Comparison of ENCODE assay signal across 24 cellular contexts in genomic region chr17:4513113-4514032, GRCh38. TPM values are rescaled to one million over a fixed set of nuclear protein-coding genes. Genes with fewer than 3 reads are reported as not detected.
DNase-seq lines count a peak whose midpoint lies in the region; ATAC-seq, FAIRE-seq and TF ChIP-seq lines count a peak whose summit lies in the region.
"Had no signal": no experiment of that assay in that cellular context is flagged by ENCODE, and none has a peak within 500 bp of the region (broad histone marks: within the 10 kb centered on the region; RNA-seq: fewer than 3 reads in every experiment).

No MANE protein-coding gene starts in this region.

- H2BK120ac ChIP-seq in trophoblast cell (ENCODE audit: insufficient read depth, low read length, poor library complexity) = peak overlapping the region; percentile 90

- no peaks in the 10 kb centered on the region for H3K4me1 ChIP-seq in A549
- peaks cover 15% of the 10 kb centered on the region for H3K4me1 ChIP-seq in PC-3 (ENCODE audit: insufficient read depth, low read length)
- peaks cover 64 to 68% of the 10 kb centered on the region in 2 experiments for H3K4me1 ChIP-seq in trophoblast cell (ENCODE audit: control insufficient read depth in 1 of 2, insufficient read depth in 2 of 2, low read length in 2 of 2)

- DNase-seq in A549 (ENCODE audit: low read depth in 1 of 2, low spot score in 1 of 2) = no peak
- peak; percentile 19 for DNase-seq in PC-3
- peak; percentile 28 for DNase-seq in fibroblast of pulmonary artery (ENCODE audit: low read depth)
- DNase-seq in trophoblast cell = peak; percentile 57 to 86
- no peak for DNase-seq in mesenteric fat pad (ENCODE audit: low spot score)
- DNase-seq in SW 1271 (lab: John Stamatoyannopoulos, UW) = no peak
- DNase-seq in NCI-H345 treated with DMSO at 0.1 percent for 48 hours (lab: John Stamatoyannopoulos, UW; ENCODE audit: unreplicated experiment) = no peak
- DNase-seq in GF-D8 (lab: John Stamatoyannopoulos, UW) = no peak
- DNase-seq: activated effector memory CD4-positive, alpha-beta T cell treated with anti-CD3 and anti-CD28 coated beads, Interleukin-2, amount 50 U/mL, for 16 hours; CD8-positive, alpha-beta memory T cell; cortex of kidney; erythroblast; head of caudate nucleus; mucosa of descending colon; NCI-H1436 treated with DMSO at 0.1 percent for 48 hours; NCI-H2227 treated with DMSO at 0.1 percent for 48 hours; ovary; SIG-M5; small intestine; T-helper 2 cell had no signal

- H2AFZ ChIP-seq in PC-3 (ENCODE audit: low read length) = no peak overlapping the region
- peak overlapping the region; percentile 1 for H2AFZ ChIP-seq in trophoblast cell (ENCODE audit: insufficient read depth, low read length, poor library complexity)

- H4K12ac ChIP-seq in trophoblast cell (ENCODE audit: low read depth, low read length) = peak overlapping the region; percentile 7

- peak overlapping the region; percentile 89 for H4K91ac ChIP-seq in trophoblast cell (ENCODE audit: low read depth, low read length)

- H3K18ac ChIP-seq in trophoblast cell (ENCODE audit: low read length) = peak overlapping the region; percentile 49

- peak overlapping the region; percentile 84 for H3K14ac ChIP-seq in trophoblast cell (ENCODE audit: low read length)

- no TSS peak for BruUV-seq in PC-3 (replicated peaks; lab: Mats Ljungman, UMichigan)

- POLR2A ChIA-PET in A549 (lab: Yijun Ruan, JAX) (no interaction called here), PC-3 (lab: Charles Lee; ENCODE audit: unreplicated experiment) (no interaction called here)

- intact Hi-C loops in PC-3 (cut with micrococcal nuclease) = no loop called here

- ATAC-seq in A549 (peak; percentile 28 to 37; a peak in 4 of 6 replicates), PC-3 (no peak)
- ATAC-seq: activated CD4-positive, CD25-positive, alpha-beta regulatory T cell treated with anti-CD3 and anti-CD28 coated beads, Interleukin-2, amount 50 U/mL, for 24 hours; stimulated activated memory B cell treated with anti-CD40 and anti-IgM and Interleukin-4, amounts not matched to agents 10 μg/mL and 1 μg/mL and 100 μg/mL, for 72 hours had no signal

- no peaks in the 10 kb centered on the region for H3K9me2 ChIP-seq in PC-3 (replicated peaks; ENCODE audit: low read length)

- H2BK5ac ChIP-seq in trophoblast cell (ENCODE audit: low read depth, low read length, poor library complexity) = peak overlapping the region; percentile 74

- no peak overlapping the region for H3K4me3 ChIP-seq in A549
- H3K4me3 ChIP-seq in PC-3 (ENCODE audit: low read length) = no peak overlapping the region
- H3K4me3 ChIP-seq in fibroblast of pulmonary artery (replicated peaks; ENCODE audit: low read depth, low read length) = no peak overlapping the region
- no peak overlapping the region for H3K4me3 ChIP-seq in trophoblast cell (ENCODE audit: low read depth, low read length)
- H3K4me3 ChIP-seq: mucosa of descending colon, ovary had no signal

- peak overlapping the region; percentile 55 for H2AK5ac ChIP-seq in trophoblast cell (ENCODE audit: low read length)

- H4K20me1 ChIP-seq in PC-3 (ENCODE audit: low read length) = no peaks in the 10 kb centered on the region

- H3K79me1 ChIP-seq in trophoblast cell (ENCODE audit: low read length) = peaks cover 34% of the 10 kb centered on the region

- H3K4ac ChIP-seq in trophoblast cell (ENCODE audit: low read depth, low read length) = peak overlapping the region; percentile 35

- H4K8ac ChIP-seq in trophoblast cell (ENCODE audit: low read depth, low read length) = peak overlapping the region; percentile 57

- 79% methylated on average over 22 of the region's 24 CpGs for WGBS in A549 (ENCODE audit: missing lambda C conversion rate)
- WGBS in trophoblast cell (ENCODE audit: extremely low coverage, insufficient coverage, insufficient read length) = no CpG with 5 or more reads among the region's 24 CpGs

- no peaks in the 10 kb centered on the region for H3K79me2 ChIP-seq in PC-3 (ENCODE audit: low read length)
- peaks cover 34% of the 10 kb centered on the region for H3K79me2 ChIP-seq in trophoblast cell (ENCODE audit: control insufficient read depth, insufficient read depth, low read length, poor library complexity)

- no peak overlapping the region for H3K4me2 ChIP-seq in A549
- 0 out of 2 replicates have a peak overlapping the region, but pooled peaks have one; percentile 37 for H3K4me2 ChIP-seq in PC-3 (ENCODE audit: low read length)
- peak overlapping the region; percentile 9 for H3K4me2 ChIP-seq in trophoblast cell (ENCODE audit: low read length)

- no peak for TF ChIP-seq POLR2A in A549 (IDR thresholded peaks at IDR 0.05; ENCODE audit: low read length)

- TF ChIP-seq CTCF in A549 (IDR thresholded peaks at IDR 0.05) = no peak
- no peak for TF ChIP-seq CTCF in PC-3 (conservative IDR thresholded peaks at IDR 0.05; ENCODE audit: low read depth, low read length)
- TF ChIP-seq CTCF in fibroblast of pulmonary artery (IDR thresholded peaks at IDR 0.05; ENCODE audit: low read length, missing control alignments) = no peak

- no peaks in the 10 kb centered on the region for H3F3A ChIP-seq in PC-3 (ENCODE audit: low read length, unreplicated experiment)

- H3K36me3 ChIP-seq in PC-3 (ENCODE audit: low read depth, low read length) = no peaks in the 10 kb centered on the region
- H3K36me3 ChIP-seq in trophoblast cell (ENCODE audit: control insufficient read depth in 1 of 2, insufficient read depth in 2 of 2, low read length in 2 of 2) = peaks cover 28 to 49% of the 10 kb centered on the region in 2 experiments
- H3K36me3 ChIP-seq: ovary had no signal

- H3K9me3 ChIP-seq in A549 (no peaks in the 10 kb centered on the region), PC-3 (ENCODE audit: low read length) (no peaks in the 10 kb centered on the region), trophoblast cell (ENCODE audit: insufficient read depth, low read depth, low read length) (no peaks in the 10 kb centered on the region)
- H3K9me3 ChIP-seq: mucosa of descending colon, ovary had no signal

- no peak for TF ChIP-seq EP300 in A549 (IDR thresholded peaks at IDR 0.05)

- H3K27ac ChIP-seq in A549 (peak overlapping the region in 1 of 2 experiments; percentile 31; a peak in 2 of 6 replicates), PC-3 (ENCODE audit: low read length) (no peak overlapping the region), trophoblast cell (ENCODE audit: low read depth, low read length) (peak overlapping the region; percentile 91)
- H3K27ac ChIP-seq: ovary had no signal

- peak overlapping the region; percentile 51 for H2BK12ac ChIP-seq in trophoblast cell (ENCODE audit: low read length)

- no peak for FAIRE-seq in A549 (lab: Jason Lieb, UNC)
- FAIRE-seq: astrocyte, small intestine had no signal

- no peak overlapping the region for H3K23ac ChIP-seq in trophoblast cell (ENCODE audit: low read length)

- H3K27me3 ChIP-seq in PC-3 (ENCODE audit: low read length) (no peaks in the 10 kb centered on the region), trophoblast cell (ENCODE audit: insufficient read depth, low read length) (no peaks in the 10 kb centered on the region)
- H3K27me3 ChIP-seq: ovary had no signal

- CTCF ChIA-PET in A549 (lab: Yijun Ruan, JAX) = interaction anchor here (0.9 to 1.7 kb wide), 5 partner anchors 10 to 113 kb away, joined by 3 to 6 read pairs (median 4); no protein-coding TSS in a partner anchor
- CTCF ChIA-PET in PC-3 (lab: Charles Lee) = interaction anchor here (1.0 kb wide), 1 partner anchor 92 kb away, joined by 3 read pairs; no protein-coding TSS in a partner anchor

- TF ChIP-seq RAD21 in A549 (conservative IDR thresholded peaks at IDR 0.05 in 1 of 2, IDR thresholded peaks at IDR 0.05 in 1 of 2) = no peak

- H3K9ac ChIP-seq in PC-3 (ENCODE audit: low read length) = no peak overlapping the region
- no peak overlapping the region for H3K9ac ChIP-seq in trophoblast cell (ENCODE audit: low read length)

TF ChIP-seq in A549, 52 proteins besides CTCF, POLR2A, EP300 and RAD21:
- TF ChIP-seq ZNF302 (CRISPR knock-in tag; IDR thresholded peaks at IDR 0.05) (no peak), TFCP2L1 (CRISPR knock-in tag; IDR thresholded peaks at IDR 0.05) (no peak), MAX (IDR thresholded peaks at IDR 0.05) (no peak), MAFK (IDR thresholded peaks at IDR 0.05; ENCODE audit: partially characterized antibody) (no peak), CHD4 (IDR thresholded peaks at IDR 0.05; ENCODE audit: borderline replicate concordance) (no peak), SREBF2 (IDR thresholded peaks at IDR 0.05) (no peak), CBX2 (IDR thresholded peaks at IDR 0.05; ENCODE audit: borderline replicate concordance, low read depth) (no peak), JUN (IDR thresholded peaks at IDR 0.05) (no peak), ESRRA (IDR thresholded peaks at IDR 0.05; ENCODE audit: borderline replicate concordance, low read length) (no peak)

RNA-seq across cellular contexts. Expression of gene SPNS2, which starts 14.7 kb away (rescaled TPM):
- polyA plus RNA-seq in A549 (2011; rRNA removed) (0.25 and 0.27 TPM in 2 replicates), A549 (2017; fragmentation: RNase III; extraction: RNeasy Plus Mini Kit Qiagen cat#74134 plus additional on column Dnase treatment) (0.13 to 0.46 TPM (median 0.38 TPM) in 3 replicates)
- polyA plus RNA-seq in A549 (2012; cell fraction: cytosol; rRNA removed) = 0.03 and 0.09 TPM in 2 replicates
- 0.05 and 0.11 TPM in 2 replicates for polyA plus RNA-seq in A549 (2012; cell fraction: nucleus; rRNA removed)
- polyA minus RNA-seq in A549 (2011; rRNA and poly(A)+ RNA removed) = 0.29 and 1.3 TPM in 2 replicates
- total RNA-seq in PC-3 (2014; rRNA removed) (2.6 and 7.9 TPM in 2 replicates), mesenteric fat pad (18.6 TPM)
- 153 and 164 TPM in 2 replicates for polyA plus RNA-seq in trophoblast cell (2013)

RNA-seq across cellular contexts. Expression of gene MYBBP1A, which starts 41.8 kb away (rescaled TPM):
- polyA plus RNA-seq in A549 (2011; rRNA removed) = 39.7 and 42.9 TPM in 2 replicates
- polyA plus RNA-seq in A549 (2012; cell fraction: cytosol; rRNA removed) = 86.5 and 99.2 TPM in 2 replicates
- polyA plus RNA-seq in A549 (2012; cell fraction: nucleus; rRNA removed) = 314 and 436 TPM in 2 replicates
- polyA plus RNA-seq in A549 (2017; fragmentation: RNase III; extraction: RNeasy Plus Mini Kit Qiagen cat#74134 plus additional on column Dnase treatment) = 95.0 to 103 TPM (median 95.1 TPM) in 3 replicates
- 70.5 and 108 TPM in 2 replicates for polyA minus RNA-seq in A549 (2011; rRNA and poly(A)+ RNA removed)
- total RNA-seq in PC-3 (2014; rRNA removed) = 155 and 171 TPM in 2 replicates
- polyA plus RNA-seq in trophoblast cell (2013) = 12.1 and 12.4 TPM in 2 replicates
- 54.0 TPM for total RNA-seq in mesenteric fat pad

RNA-seq across cellular contexts. Expression of gene GGT6, which starts 47.0 kb away (rescaled TPM):
- not detected in 2 replicates for polyA plus RNA-seq in A549 (2011; rRNA removed)
- polyA plus RNA-seq in A549 (2012; cell fraction: cytosol; rRNA removed) = 0.01 TPM in 1 of 2 replicates, not detected in the other
- not detected in 2 replicates for polyA plus RNA-seq in A549 (2012; cell fraction: nucleus; rRNA removed)
- not detected in 3 replicates for polyA plus RNA-seq in A549 (2017; fragmentation: RNase III; extraction: RNeasy Plus Mini Kit Qiagen cat#74134 plus additional on column Dnase treatment)
- not detected in 2 replicates for polyA minus RNA-seq in A549 (2011; rRNA and poly(A)+ RNA removed)
- not detected in 2 replicates for total RNA-seq in PC-3 (2014; rRNA removed)
- polyA plus RNA-seq in trophoblast cell (2013) = not detected in 2 replicates
- not detected for total RNA-seq in mesenteric fat pad
- total RNA-seq: astrocyte; CD8-positive, alpha-beta memory T cell; HT1080 had no signal
- polyA plus RNA-seq: CD8-positive, alpha-beta memory T cell had no signal

Comparison
In these comparisons a context has a peak if more than half of its experiments do, and no peak if none do; other contexts are left out.
1. DNase-seq: peak in PC-3 (single experiment), fibroblast of pulmonary artery (single experiment) and trophoblast cell (2 of 2); none in A549 (0 of 2), mesenteric fat pad (single experiment), SW 1271 (0 of 2), NCI-H345 treated with DMSO at 0.1 percent for 48 hours (single experiment) and GF-D8 (single experiment).